29 cellular contexts compared by ENCODE assay signal in the genomic region with DNA sequence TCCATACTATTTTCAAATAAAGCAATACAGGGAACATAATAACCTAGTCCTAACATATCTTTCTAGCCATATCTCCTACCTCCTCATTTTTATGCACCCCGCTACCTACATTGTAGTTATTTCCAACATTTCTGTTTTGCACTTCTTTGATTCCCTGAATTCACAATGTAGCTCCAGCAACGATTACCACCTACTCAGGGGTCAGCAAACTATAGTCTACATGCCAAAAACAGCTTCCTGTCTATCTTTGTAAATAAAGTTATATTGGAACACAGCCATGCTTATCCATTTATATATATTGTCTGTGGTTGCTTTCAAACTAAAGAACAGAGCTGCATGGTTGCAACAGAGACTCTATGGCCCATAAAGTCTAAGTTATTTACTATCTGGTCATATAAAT. TPM values are rescaled to one million over a fixed set of nuclear protein-coding genes. Genes with fewer than 3 reads are reported as not detected.
DNase-seq lines count a peak whose midpoint lies in the region; ATAC-seq and TF ChIP-seq lines count a peak whose summit lies in the region.
"Had no signal": no experiment of that assay in that cellular context is flagged by ENCODE, and none has a peak within 500 bp of the region (broad histone marks: within the 10 kb centered on the region; RNA-seq: fewer than 3 reads in every experiment).

No MANE protein-coding gene starts in this region.

- H3K9me3 ChIP-seq in vagina, result no peaks in the 10 kb centered on the region
- H3K9me3 ChIP-seq: pancreas had no signal

- no peaks in the 10 kb centered on the region for H3K9me3 Mint-ChIP-seq in activated naive CD4-positive, alpha-beta T cell treated with anti-CD3 and anti-CD28 coated beads, Interleukin-2, amount 50 U/mL, for 24 hours
- no peaks in the 10 kb centered on the region for H3K9me3 Mint-ChIP-seq in activated naive CD4-positive, alpha-beta T cell treated with anti-CD3 and anti-CD28 coated beads, Interleukin-2, amount 10 ng/mL, durations not matched to agents 7 days and 5 days
- H3K9me3 Mint-ChIP-seq in activated B cell treated with CpG ODN at 0.5 μM for 24 hours, result no peaks in the 10 kb centered on the region
- H3K9me3 Mint-ChIP-seq: activated CD4-positive, alpha-beta memory T cell treated with anti-CD3 and anti-CD28 coated beads for 36 hours; activated T-helper 2 cell treated with anti-CD3 and anti-CD28 coated beads, Interferon-gamma antibody, Interleukin-2, Interleukin-4, amounts not matched to agents 10 μg/mL and 5 μg/mL and 100 μg/mL, durations not matched to agents 14 hours and 24 hours and 36 hours had no signal

- peak overlapping the region in 1 of 2 donors; percentile 3 for H3K4me3 ChIP-seq in vagina
- H3K4me3 ChIP-seq: pancreas had no signal

- H3K27me3 ChIP-seq in vagina, result no peaks in the 10 kb centered on the region
- H3K27me3 ChIP-seq: dorsolateral prefrontal cortex, pancreas had no signal

- TF ChIP-seq CTCF in activated B cell treated with CpG ODN at 0.5 μM for 24 hours (IDR thresholded peaks at IDR 0.05) (no peak), vagina (IDR thresholded peaks at IDR 0.05) (no peak), omental fat pad (IDR thresholded peaks at IDR 0.05) (no peak)

- ATAC-seq in activated B cell treated with CpG ODN at 0.5 μM for 24 hours (ENCODE audit: low read depth) (no peak), omental fat pad (ENCODE audit: low FRiP score) (no peak)

- H3K27me3 Mint-ChIP-seq in activated naive CD4-positive, alpha-beta T cell treated with anti-CD3 and anti-CD28 coated beads, Interleukin-2, amount 50 U/mL, for 24 hours, result no peaks in the 10 kb centered on the region
- H3K27me3 Mint-ChIP-seq in activated naive CD4-positive, alpha-beta T cell treated with anti-CD3 and anti-CD28 coated beads, Interleukin-2, amount 10 ng/mL, durations not matched to agents 7 days and 5 days, result no peaks in the 10 kb centered on the region
- no peaks in the 10 kb centered on the region for H3K27me3 Mint-ChIP-seq in activated B cell treated with CpG ODN at 0.5 μM for 24 hours
- H3K27me3 Mint-ChIP-seq: activated CD4-positive, alpha-beta memory T cell treated with anti-CD3 and anti-CD28 coated beads for 36 hours; activated naive CD8-positive, alpha-beta T cell treated with anti-CD3 and anti-CD28 coated beads, Interleukin-2, amount 10 ng/mL, durations not matched to agents 7 days and 5 days had no signal

- peaks cover 5% of the 10 kb centered on the region for H3K36me3 Mint-ChIP-seq in activated naive CD4-positive, alpha-beta T cell treated with anti-CD3 and anti-CD28 coated beads, Interleukin-2, amount 50 U/mL, for 24 hours
- H3K36me3 Mint-ChIP-seq in activated naive CD4-positive, alpha-beta T cell treated with anti-CD3 and anti-CD28 coated beads, Interleukin-2, amount 10 ng/mL, durations not matched to agents 7 days and 5 days, result peaks cover 17% of the 10 kb centered on the region
- H3K36me3 Mint-ChIP-seq in activated B cell treated with CpG ODN at 0.5 μM for 24 hours (ENCODE audit: low read depth), result peaks cover under 1% of the 10 kb centered on the region
- H3K36me3 Mint-ChIP-seq: activated CD4-positive, alpha-beta memory T cell treated with anti-CD3 and anti-CD28 coated beads for 36 hours had no signal

- H3K27ac Mint-ChIP-seq in activated naive CD4-positive, alpha-beta T cell treated with anti-CD3 and anti-CD28 coated beads, Interleukin-2, amount 50 U/mL, for 24 hours, result no peak overlapping the region
- no peak overlapping the region for H3K27ac Mint-ChIP-seq in activated naive CD4-positive, alpha-beta T cell treated with anti-CD3 and anti-CD28 coated beads, Interleukin-2, amount 10 ng/mL, durations not matched to agents 7 days and 5 days
- peak overlapping the region; percentile 71 for H3K27ac Mint-ChIP-seq in activated B cell treated with CpG ODN at 0.5 μM for 24 hours
- H3K27ac Mint-ChIP-seq: activated CD4-positive, alpha-beta memory T cell treated with anti-CD3 and anti-CD28 coated beads for 36 hours; activated naive CD8-positive, alpha-beta T cell treated with anti-CD3 and anti-CD28 coated beads, Interleukin-2, amount 10 ng/mL, durations not matched to agents 7 days and 5 days; activated T-helper 2 cell treated with anti-CD3 and anti-CD28 coated beads, Interferon-gamma antibody, Interleukin-2, Interleukin-4, amounts not matched to agents 10 μg/mL and 5 μg/mL and 100 μg/mL, durations not matched to agents 14 hours and 24 hours and 36 hours had no signal

- POLR2A ChIA-PET in activated B cell treated with CpG ODN at 0.5 μM for 24 hours (lab: Charles Lee), result interaction anchor here (1.4 to 1.6 kb wide), 2 partner anchors 17 to 19 kb away, joined by 3 to 5 read pairs; a partner anchor contains a TSS

- CTCF ChIA-PET in activated naive CD4-positive, alpha-beta T cell treated with anti-CD3 and anti-CD28 coated beads, Interleukin-2, amount 10 ng/mL, durations not matched to agents 7 days and 5 days (lab: Charles Lee), result no interaction called here
- CTCF ChIA-PET in activated B cell treated with CpG ODN at 0.5 μM for 24 hours (lab: Charles Lee), result no interaction called here

- no peak for DNase-seq in activated naive CD4-positive, alpha-beta T cell treated with anti-CD3 and anti-CD28 coated beads, Interleukin-2, amount 10 ng/mL, durations not matched to agents 7 days and 5 days
- DNase-seq in activated B cell treated with CpG ODN at 0.5 μM for 24 hours (no peak), lung microvascular endothelial cell (ENCODE audit: low read depth in 2 of 2) (peak; percentile 27 to 80), vagina (ENCODE audit: extremely low spot score in 2 of 2) (no peak), omental fat pad (ENCODE audit: low spot score) (no peak), NCI-H1417 treated with DMSO at 0.1 percent for 48 hours (lab: John Stamatoyannopoulos, UW) (no peak), AML-193 (lab: John Stamatoyannopoulos, UW) (no peak)
- DNase-seq: activated CD4-positive, alpha-beta memory T cell treated with anti-CD3 and anti-CD28 coated beads for 36 hours; activated CD4-positive, CD25-positive, alpha-beta regulatory T cell; activated naive CD8-positive, alpha-beta T cell treated with anti-CD3 and anti-CD28 coated beads, Interleukin-2, amount 10 ng/mL, durations not matched to agents 7 days and 5 days; central memory CD4-positive, alpha-beta T cell; DMS79 treated with DMSO at 0.1 percent for 48 hours; dorsolateral prefrontal cortex; GF-D8; hypothalamus; left ventricle myocardium superior; NCI-H1105; NCI-H2029; NCI-H526; nephron progenitor cell; pancreas; SHP77; small intestine; stimulated activated CD8-positive, alpha-beta memory T cell treated with anti-CD3 and anti-CD28 coated beads, Interleukin-4, amount 100 ng/mL, for 48 hours; substantia nigra; SW 1271; T1000 had no signal

- H3K4me1 Mint-ChIP-seq in activated naive CD4-positive, alpha-beta T cell treated with anti-CD3 and anti-CD28 coated beads, Interleukin-2, amount 50 U/mL, for 24 hours, result peaks cover 96% of the 10 kb centered on the region
- H3K4me1 Mint-ChIP-seq in activated naive CD4-positive, alpha-beta T cell treated with anti-CD3 and anti-CD28 coated beads, Interleukin-2, amount 10 ng/mL, durations not matched to agents 7 days and 5 days, result peaks cover 76% of the 10 kb centered on the region
- peaks cover 89% of the 10 kb centered on the region for H3K4me1 Mint-ChIP-seq in activated B cell treated with CpG ODN at 0.5 μM for 24 hours

- H3K27ac ChIP-seq in vagina, result peak overlapping the region; percentile 34
- H3K27ac ChIP-seq: pancreas had no signal

- peaks cover 67% of the 10 kb centered on the region for H3K4me1 ChIP-seq in vagina

- TF ChIP-seq POLR2A in vagina (IDR thresholded peaks at IDR 0.05), result no peak

- intact Hi-C loops in activated B cell treated with CpG ODN at 0.5 μM for 24 hours (cut with micrococcal nuclease) (no loop called here), vagina (cut with DNase I) (no loop called here)

- H3K4me3 Mint-ChIP-seq in activated naive CD4-positive, alpha-beta T cell treated with anti-CD3 and anti-CD28 coated beads, Interleukin-2, amount 50 U/mL, for 24 hours, result peak overlapping the region; percentile 47
- no peak overlapping the region for H3K4me3 Mint-ChIP-seq in activated naive CD4-positive, alpha-beta T cell treated with anti-CD3 and anti-CD28 coated beads, Interleukin-2, amount 10 ng/mL, durations not matched to agents 7 days and 5 days
- no peak overlapping the region for H3K4me3 Mint-ChIP-seq in activated B cell treated with CpG ODN at 0.5 μM for 24 hours
- H3K4me3 Mint-ChIP-seq: activated CD4-positive, alpha-beta memory T cell treated with anti-CD3 and anti-CD28 coated beads for 36 hours; nephron progenitor cell had no signal

- no peaks in the 10 kb centered on the region for H3K36me3 ChIP-seq in vagina
- H3K36me3 ChIP-seq: pancreas had no signal

RNA-seq across cellular contexts. Expression of a gene that starts 16.7 kb away (rescaled TPM):
- total RNA-seq in activated B cell treated with CpG ODN at 0.5 μM for 24 hours (310 and 314 TPM in 2 replicates), lung microvascular endothelial cell (93.1 and 120 TPM in 2 replicates), vagina (191 TPM), omental fat pad (100 to 1,000 TPM; 152 to 277 (median 223) TPM)

Comparison
In these comparisons a context has a peak if more than half of its experiments do, and no peak if none do; other contexts are left out.
1. DNase-seq: peak in lung microvascular endothelial cell (2 of 2); none in activated naive CD4-positive, alpha-beta T cell treated with anti-CD3 and anti-CD28 coated beads, Interleukin-2, amount 10 ng/mL, durations not matched to agents 7 days and 5 days (single experiment), activated B cell treated with CpG ODN at 0.5 μM for 24 hours (single experiment), vagina (0 of 2), omental fat pad (single experiment), NCI-H1417 treated with DMSO at 0.1 percent for 48 hours (single experiment) and AML-193 (0 of 2).